ENCODE assay signal across 1 cellular context in the genomic region with DNA sequence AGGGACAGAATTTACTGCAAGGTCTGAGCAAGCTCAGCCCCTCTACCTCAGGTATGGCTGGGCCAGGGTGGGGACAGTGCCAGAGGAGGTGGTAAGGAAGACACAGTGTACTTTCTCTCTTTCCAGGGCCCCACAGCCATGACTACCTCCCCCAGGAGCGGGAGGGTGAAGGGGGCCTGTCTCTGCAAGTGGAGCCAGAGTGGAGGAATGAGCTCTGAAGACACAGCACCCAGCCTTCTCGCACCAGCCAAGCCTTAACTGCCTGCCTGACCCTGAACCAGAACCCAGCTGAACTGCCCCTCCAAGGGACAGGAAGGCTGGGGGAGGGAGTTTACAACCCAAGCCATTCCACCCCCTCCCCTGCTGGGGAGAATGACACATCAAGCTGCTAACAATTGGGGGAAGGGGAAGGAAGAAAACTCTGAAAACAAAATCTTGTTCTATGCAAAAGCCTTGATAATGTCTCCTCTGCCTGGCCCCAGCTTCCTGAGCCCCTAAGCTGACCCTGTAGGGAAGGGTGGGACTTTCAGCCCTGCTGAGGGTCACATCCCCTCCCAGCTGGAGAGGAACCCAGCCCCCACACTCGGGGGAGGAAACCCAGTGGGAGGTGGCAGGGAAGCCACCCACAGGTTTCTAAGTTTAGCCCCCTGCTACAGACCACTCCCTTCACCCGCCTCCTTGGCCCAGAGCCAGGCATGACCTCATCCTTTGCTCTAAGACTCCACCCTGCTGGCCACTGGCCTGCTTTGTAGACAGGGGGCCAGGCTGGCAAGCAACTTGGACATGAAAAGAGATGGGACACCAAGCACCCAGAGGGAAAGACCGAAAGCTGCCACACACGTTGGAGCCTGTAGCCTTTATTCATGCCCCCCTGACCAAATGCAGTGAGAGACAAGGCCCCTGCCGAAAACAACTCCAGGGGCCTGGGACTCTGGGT.
TF ChIP-seq lines count a peak whose summit lies in the region.

No MANE protein-coding gene starts in this region.

TF ChIP-seq in K562, 482 proteins besides CTCF, POLR2A, EP300 and RAD21 (continued from another document and continues in another):
- TF ChIP-seq RNF219 (CRISPR knock-in tag; IDR thresholded peaks at IDR 0.05), result no peak
- no peak for TF ChIP-seq ZC3H4 (CRISPR knock-in tag; IDR thresholded peaks at IDR 0.05; ENCODE audit: borderline replicate concordance)
- TF ChIP-seq BACH1 (tag; IDR thresholded peaks at IDR 0.05), result no peak
- TF ChIP-seq PTRF (tag; IDR thresholded peaks at IDR 0.05), result no peak
- TF ChIP-seq RBM14 (IDR thresholded peaks at IDR 0.05; ENCODE audit: borderline replicate concordance, insufficient read depth, low read depth, low read length), result no peak
- TF ChIP-seq SREBF2 (CRISPR knock-in tag; IDR thresholded peaks at IDR 0.05), result no peak
- no peak for TF ChIP-seq ZBTB8A (IDR thresholded peaks at IDR 0.05; ENCODE audit: partially characterized antibody)
- TF ChIP-seq, protein P1, sequence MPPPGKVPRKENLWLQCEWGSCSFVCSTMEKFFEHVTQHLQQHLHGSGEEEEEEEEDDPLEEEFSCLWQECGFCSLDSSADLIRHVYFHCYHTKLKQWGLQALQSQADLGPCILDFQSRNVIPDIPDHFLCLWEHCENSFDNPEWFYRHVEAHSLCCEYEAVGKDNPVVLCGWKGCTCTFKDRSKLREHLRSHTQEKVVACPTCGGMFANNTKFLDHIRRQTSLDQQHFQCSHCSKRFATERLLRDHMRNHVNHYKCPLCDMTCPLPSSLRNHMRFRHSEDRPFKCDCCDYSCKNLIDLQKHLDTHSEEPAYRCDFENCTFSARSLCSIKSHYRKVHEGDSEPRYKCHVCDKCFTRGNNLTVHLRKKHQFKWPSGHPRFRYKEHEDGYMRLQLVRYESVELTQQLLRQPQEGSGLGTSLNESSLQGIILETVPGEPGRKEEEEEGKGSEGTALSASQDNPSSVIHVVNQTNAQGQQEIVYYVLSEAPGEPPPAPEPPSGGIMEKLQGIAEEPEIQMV (tag; conservative IDR thresholded peaks at IDR 0.05; ENCODE audit: low read depth), result no peak
- TF ChIP-seq FOXK2 (conservative IDR thresholded peaks at IDR 0.05 in 1 of 2, IDR thresholded peaks at IDR 0.05 in 1 of 2; ENCODE audit: low read depth in 2 of 2), result peak; percentile 85 to 87
- no peak for TF ChIP-seq BMI1 (IDR thresholded peaks at IDR 0.05; ENCODE audit: low read length)
- TF ChIP-seq ARID1B (IDR thresholded peaks at IDR 0.05), result peak; percentile 95
- peak; percentile 100 for TF ChIP-seq EGR1 (conservative IDR thresholded peaks at IDR 0.05)
- TF ChIP-seq ZNF431 (CRISPR knock-in tag; IDR thresholded peaks at IDR 0.05), result peak; percentile 39; the same call in 1 of the 2 replicates
- peak; percentile 12 for TF ChIP-seq PHB (CRISPR knock-in tag; IDR thresholded peaks at IDR 0.05)
- no peak for TF ChIP-seq ZNF644 (tag; IDR thresholded peaks at IDR 0.05; ENCODE audit: low read depth)
- TF ChIP-seq, protein P2, sequence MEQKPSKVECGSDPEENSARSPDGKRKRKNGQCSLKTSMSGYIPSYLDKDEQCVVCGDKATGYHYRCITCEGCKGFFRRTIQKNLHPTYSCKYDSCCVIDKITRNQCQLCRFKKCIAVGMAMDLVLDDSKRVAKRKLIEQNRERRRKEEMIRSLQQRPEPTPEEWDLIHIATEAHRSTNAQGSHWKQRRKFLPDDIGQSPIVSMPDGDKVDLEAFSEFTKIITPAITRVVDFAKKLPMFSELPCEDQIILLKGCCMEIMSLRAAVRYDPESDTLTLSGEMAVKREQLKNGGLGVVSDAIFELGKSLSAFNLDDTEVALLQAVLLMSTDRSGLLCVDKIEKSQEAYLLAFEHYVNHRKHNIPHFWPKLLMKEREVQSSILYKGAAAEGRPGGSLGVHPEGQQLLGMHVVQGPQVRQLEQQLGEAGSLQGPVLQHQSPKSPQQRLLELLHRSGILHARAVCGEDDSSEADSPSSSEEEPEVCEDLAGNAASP (IDR thresholded peaks at IDR 0.05), result no peak
- no peak for TF ChIP-seq PRPF4 (IDR thresholded peaks at IDR 0.05; ENCODE audit: insufficient read depth, low read depth, low read length, poor library complexity, severe bottlenecking)
- TF ChIP-seq CBFA2T2 (conservative IDR thresholded peaks at IDR 0.05), result peak; percentile 59
- TF ChIP-seq, protein P3, sequence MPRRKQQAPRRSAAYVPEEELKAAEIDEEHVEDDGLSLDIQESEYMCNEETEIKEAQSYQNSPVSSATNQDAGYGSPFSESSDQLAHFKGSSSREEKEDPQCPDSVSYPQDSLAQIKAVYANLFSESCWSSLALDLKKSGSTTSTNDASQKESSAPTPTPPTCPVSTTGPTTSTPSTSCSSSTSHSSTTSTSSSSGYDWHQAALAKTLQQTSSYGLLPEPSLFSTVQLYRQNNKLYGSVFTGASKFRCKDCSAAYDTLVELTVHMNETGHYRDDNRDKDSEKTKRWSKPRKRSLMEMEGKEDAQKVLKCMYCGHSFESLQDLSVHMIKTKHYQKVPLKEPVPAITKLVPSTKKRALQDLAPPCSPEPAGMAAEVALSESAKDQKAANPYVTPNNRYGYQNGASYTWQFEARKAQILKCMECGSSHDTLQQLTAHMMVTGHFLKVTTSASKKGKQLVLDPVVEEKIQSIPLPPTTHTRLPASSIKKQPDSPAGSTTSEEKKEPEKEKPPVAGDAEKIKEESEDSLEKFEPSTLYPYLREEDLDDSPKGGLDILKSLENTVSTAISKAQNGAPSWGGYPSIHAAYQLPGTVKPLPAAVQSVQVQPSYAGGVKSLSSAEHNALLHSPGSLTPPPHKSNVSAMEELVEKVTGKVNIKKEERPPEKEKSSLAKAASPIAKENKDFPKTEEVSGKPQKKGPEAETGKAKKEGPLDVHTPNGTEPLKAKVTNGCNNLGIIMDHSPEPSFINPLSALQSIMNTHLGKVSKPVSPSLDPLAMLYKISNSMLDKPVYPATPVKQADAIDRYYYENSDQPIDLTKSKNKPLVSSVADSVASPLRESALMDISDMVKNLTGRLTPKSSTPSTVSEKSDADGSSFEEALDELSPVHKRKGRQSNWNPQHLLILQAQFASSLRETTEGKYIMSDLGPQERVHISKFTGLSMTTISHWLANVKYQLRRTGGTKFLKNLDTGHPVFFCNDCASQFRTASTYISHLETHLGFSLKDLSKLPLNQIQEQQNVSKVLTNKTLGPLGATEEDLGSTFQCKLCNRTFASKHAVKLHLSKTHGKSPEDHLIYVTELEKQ (CRISPR knock-in tag; IDR thresholded peaks at IDR 0.05), result no peak
- TF ChIP-seq, protein P4, sequence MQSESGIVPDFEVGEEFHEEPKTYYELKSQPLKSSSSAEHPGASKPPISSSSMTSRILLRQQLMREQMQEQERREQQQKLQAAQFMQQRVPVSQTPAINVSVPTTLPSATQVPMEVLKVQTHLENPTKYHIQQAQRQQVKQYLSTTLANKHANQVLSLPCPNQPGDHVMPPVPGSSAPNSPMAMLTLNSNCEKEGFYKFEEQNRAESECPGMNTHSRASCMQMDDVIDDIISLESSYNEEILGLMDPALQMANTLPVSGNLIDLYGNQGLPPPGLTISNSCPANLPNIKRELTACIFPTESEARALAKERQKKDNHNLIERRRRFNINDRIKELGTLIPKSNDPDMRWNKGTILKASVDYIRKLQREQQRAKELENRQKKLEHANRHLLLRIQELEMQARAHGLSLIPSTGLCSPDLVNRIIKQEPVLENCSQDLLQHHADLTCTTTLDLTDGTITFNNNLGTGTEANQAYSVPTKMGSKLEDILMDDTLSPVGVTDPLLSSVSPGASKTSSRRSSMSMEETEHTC (IDR thresholded peaks at IDR 0.05), result no peak; the same call in 1 of the 2 replicates
- peak; percentile 94 for TF ChIP-seq HNRNPUL1 (IDR thresholded peaks at IDR 0.05; ENCODE audit: low read length)
- TF ChIP-seq LARP7 (IDR thresholded peaks at IDR 0.05), result 0 out of 2 replicates have a peak, but pooled peaks have one; percentile 14
- peak in 1 of 2 experiments; percentile 84; a peak in 3 of 4 replicates for TF ChIP-seq ETV6 (IDR thresholded peaks at IDR 0.05; ENCODE audit: borderline replicate concordance in 1 of 2, low read depth in 2 of 2, low read length in 1 of 2)
- no peak for TF ChIP-seq ETV6 (CRISPR knock-in tag; IDR thresholded peaks at IDR 0.05; ENCODE audit: borderline replicate concordance)
- TF ChIP-seq HOXB6 (CRISPR knock-in tag; IDR thresholded peaks at IDR 0.05; ENCODE audit: borderline replicate concordance), result no peak
- no peak for TF ChIP-seq ADNP (tag; IDR thresholded peaks at IDR 0.05)
- 0 out of 2 replicates have a peak, but pooled peaks have one; percentile 12 for TF ChIP-seq ZNF76 (CRISPR knock-in tag; IDR thresholded peaks at IDR 0.05; ENCODE audit: borderline replicate concordance)
- TF ChIP-seq KAT7 (CRISPR knock-in tag; IDR thresholded peaks at IDR 0.05; ENCODE audit: borderline replicate concordance), result peak; percentile 47; the same call in 1 of the 2 replicates
- TF ChIP-seq ZNF24 (IDR thresholded peaks at IDR 0.05), result 0 out of 2 replicates have a peak, but pooled peaks have one; percentile 6
- 0 out of 2 replicates have a peak, but pooled peaks have one; percentile 47 for TF ChIP-seq ZBTB43 (CRISPR knock-in tag; IDR thresholded peaks at IDR 0.05)
- TF ChIP-seq SP2 (IDR thresholded peaks at IDR 0.05; ENCODE audit: extremely low read depth, low read depth, low read length, poor library complexity, severe bottlenecking), result no peak
- no peak for TF ChIP-seq ZSCAN29 (IDR thresholded peaks at IDR 0.05)
- TF ChIP-seq ELK3 (CRISPR knock-in tag; IDR thresholded peaks at IDR 0.05), result no peak
- no peak for TF ChIP-seq ZNF398 (CRISPR knock-in tag; IDR thresholded peaks at IDR 0.05)
- TF ChIP-seq NRF1 (conservative IDR thresholded peaks at IDR 0.05 in 1 of 2, IDR thresholded peaks at IDR 0.05 in 1 of 2), result peak; percentile 25 to 44; a peak in 3 of 4 replicates
- TF ChIP-seq ZBTB17 (CRISPR knock-in tag; IDR thresholded peaks at IDR 0.05), result peak; percentile 21
- no peak for TF ChIP-seq HLTF (IDR thresholded peaks at IDR 0.05)
- peak; percentile 69; the same call in 1 of the 2 replicates for TF ChIP-seq RBFOX2 (IDR thresholded peaks at IDR 0.05; ENCODE audit: low read depth, low read length)
- TF ChIP-seq ZBTB7A (IDR thresholded peaks at IDR 0.05; ENCODE audit: borderline replicate concordance, control insufficient read depth, low read depth, low read length), result peak; percentile 100
- TF ChIP-seq ZNF134 (CRISPR knock-in tag; conservative IDR thresholded peaks at IDR 0.05), result no peak
- TF ChIP-seq ZNF124 (CRISPR knock-in tag; IDR thresholded peaks at IDR 0.05), result no peak
- TF ChIP-seq SAFB (IDR thresholded peaks at IDR 0.05; ENCODE audit: borderline replicate concordance, low read depth, low read length), result no peak
- TF ChIP-seq, protein P5, sequence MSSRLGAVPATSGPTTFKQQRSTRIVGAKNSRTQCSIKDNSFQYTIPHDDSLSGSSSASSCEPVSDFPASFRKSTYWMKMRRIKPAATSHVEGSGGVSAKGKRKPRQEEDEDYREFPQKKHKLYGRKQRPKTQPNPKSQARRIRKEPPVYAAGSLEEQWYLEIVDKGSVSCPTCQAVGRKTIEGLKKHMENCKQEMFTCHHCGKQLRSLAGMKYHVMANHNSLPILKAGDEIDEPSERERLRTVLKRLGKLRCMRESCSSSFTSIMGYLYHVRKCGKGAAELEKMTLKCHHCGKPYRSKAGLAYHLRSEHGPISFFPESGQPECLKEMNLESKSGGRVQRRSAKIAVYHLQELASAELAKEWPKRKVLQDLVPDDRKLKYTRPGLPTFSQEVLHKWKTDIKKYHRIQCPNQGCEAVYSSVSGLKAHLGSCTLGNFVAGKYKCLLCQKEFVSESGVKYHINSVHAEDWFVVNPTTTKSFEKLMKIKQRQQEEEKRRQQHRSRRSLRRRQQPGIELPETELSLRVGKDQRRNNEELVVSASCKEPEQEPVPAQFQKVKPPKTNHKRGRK (tag; IDR thresholded peaks at IDR 0.05), result no peak
- peak; percentile 71; the same call in 1 of the 2 replicates for TF ChIP-seq ETV5 (CRISPR knock-in tag; IDR thresholded peaks at IDR 0.05; ENCODE audit: low read depth)
- peak; percentile 50; the same call in 1 of the 2 replicates for TF ChIP-seq ZNF165 (CRISPR knock-in tag; IDR thresholded peaks at IDR 0.05; ENCODE audit: borderline replicate concordance)
